ENCODE assay signal across 8 cellular contexts in genomic region chr1:94039514-94039870, GRCh38.
DNase-seq lines count a peak whose midpoint lies in the region; ATAC-seq and TF ChIP-seq lines count a peak whose summit lies in the region.

No MANE protein-coding gene starts in this region.

- peaks cover 19% of the 10 kb centered on the region for H3K27me3 Mint-ChIP-seq in nephron progenitor cell (ENCODE audit: low read depth, poor library complexity)

- DNase-seq in BJ (ENCODE audit: low read depth), result no peak
- peak; percentile 65 for DNase-seq in H4 (ENCODE audit: low spot score)
- peak; percentile 34 for DNase-seq in NCI-H748 treated with DMSO at 0.1 percent for 48 hours (lab: John Stamatoyannopoulos, UW)
- DNase-seq in activated CD8-positive, alpha-beta memory T cell treated with anti-CD3 and anti-CD28 coated beads, Interleukin-2, amount 50 U/mL, for 48 hours, result peak; percentile 87
- peak; percentile 52 for DNase-seq in fibroblast of gingiva (ENCODE audit: low read depth)
- DNase-seq in nephron progenitor cell, result peak; percentile 86
- DNase-seq in tibial artery, result peak; percentile 69 to 80

- H3K9me3 Mint-ChIP-seq in nephron progenitor cell, result no peaks in the 10 kb centered on the region

- peak; percentile 86 for TF ChIP-seq CTCF in BJ (IDR thresholded peaks at IDR 0.05; ENCODE audit: insufficient read depth, low read depth, low read length)
- peak; percentile 94 for TF ChIP-seq CTCF in nephron progenitor cell (IDR thresholded peaks at IDR 0.05)
- TF ChIP-seq CTCF in tibial artery (IDR thresholded peaks at IDR 0.05), result peak; percentile 63 to 78

- no peaks in the 10 kb centered on the region; the same call in 1 of the 2 replicates for H3K27me3 ChIP-seq in BJ (ENCODE audit: control insufficient read depth, insufficient read depth, low read length)
- H3K27me3 ChIP-seq in tibial artery, result no peaks in the 10 kb centered on the region

- H3K36me3 Mint-ChIP-seq in nephron progenitor cell (ENCODE audit: low read depth), result no peaks in the 10 kb centered on the region

- H3K36me3 ChIP-seq in BJ (ENCODE audit: control insufficient read depth, insufficient read depth, low read length) (no peaks in the 10 kb centered on the region), tibial artery (no peaks in the 10 kb centered on the region)

- no peaks in the 10 kb centered on the region for H3K9me3 ChIP-seq in tibial artery

- no peak for ATAC-seq in HG03354 (IDR thresholded peaks at IDR 0.05; ENCODE audit: poor library complexity, severe bottlenecking, unreplicated experiment)

- CTCF ChIA-PET in BJ (lab: Yijun Ruan, JAX), result interaction anchor here (0.7 to 32.3 kb wide), 31 partner anchors 9 to 428 kb away, joined by 3 to 874 read pairs (median 5); partner anchors contain the start of gene ARHGAP29

- no peak overlapping the region for H3K4me3 Mint-ChIP-seq in nephron progenitor cell

- no peak overlapping the region for H3K27ac Mint-ChIP-seq in nephron progenitor cell

- POLR2A ChIA-PET in BJ (lab: Charles Lee), result no interaction called here

- H3K4me1 ChIP-seq in tibial artery, result peaks cover 0 to 14% (median 8%) of the 10 kb centered on the region in 4 donors

- peak overlapping the region in 1 of 2 donors; percentile 22 for H3K27ac ChIP-seq in tibial artery

- H3K4me1 Mint-ChIP-seq in nephron progenitor cell, result peaks cover 14% of the 10 kb centered on the region

- H3K4me3 ChIP-seq in BJ (ENCODE audit: low read depth, low read length) (no peak overlapping the region), tibial artery (no peak overlapping the region)

- intact Hi-C loops in tibial artery (cut with DNase I; ENCODE audit: low total_unique reads), result no loop called here
